Comparison of ENCODE assay signal across 1 cellular context in the genomic region with DNA sequence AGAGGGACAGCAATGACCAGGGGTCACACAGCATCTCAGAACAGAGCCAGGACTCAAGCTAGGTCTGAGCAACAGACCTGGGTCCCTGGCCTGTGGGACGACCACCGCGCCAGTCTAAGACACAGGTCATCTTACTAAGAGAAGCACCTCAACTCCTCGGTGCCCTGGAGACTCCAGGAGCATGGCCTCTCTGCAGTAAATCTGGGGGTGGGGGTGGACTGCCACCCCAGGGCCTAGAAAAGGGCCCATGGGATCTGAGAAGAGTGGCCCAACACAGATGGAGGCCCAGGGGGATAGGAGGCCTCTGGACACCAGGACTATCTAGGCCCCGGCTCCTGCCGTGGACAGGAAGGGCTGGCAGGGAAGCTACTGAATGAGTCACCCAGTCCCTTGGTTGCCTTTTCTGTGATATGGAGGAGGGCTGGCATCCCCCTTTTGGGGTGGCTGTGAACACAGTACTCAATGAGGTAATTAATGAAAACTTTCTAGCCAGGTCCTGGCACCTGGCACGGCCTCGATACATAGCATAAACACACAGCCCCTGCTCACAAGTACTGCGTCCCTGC.
TF ChIP-seq lines count a peak whose summit lies in the region.

No MANE protein-coding gene starts in this region.

TF ChIP-seq in IMR-90, 13 proteins besides CTCF, POLR2A, EP300 and RAD21:
- TF ChIP-seq MAZ (IDR thresholded peaks at IDR 0.05; ENCODE audit: borderline replicate concordance, low read depth, low read length) (no peak), SMC3 (IDR thresholded peaks at IDR 0.05; ENCODE audit: low read depth, low read length) (no peak), NFE2L2 (IDR thresholded peaks at IDR 0.05; ENCODE audit: low read depth, low read length) (no peak)
- TF ChIP-seq, protein P1, sequence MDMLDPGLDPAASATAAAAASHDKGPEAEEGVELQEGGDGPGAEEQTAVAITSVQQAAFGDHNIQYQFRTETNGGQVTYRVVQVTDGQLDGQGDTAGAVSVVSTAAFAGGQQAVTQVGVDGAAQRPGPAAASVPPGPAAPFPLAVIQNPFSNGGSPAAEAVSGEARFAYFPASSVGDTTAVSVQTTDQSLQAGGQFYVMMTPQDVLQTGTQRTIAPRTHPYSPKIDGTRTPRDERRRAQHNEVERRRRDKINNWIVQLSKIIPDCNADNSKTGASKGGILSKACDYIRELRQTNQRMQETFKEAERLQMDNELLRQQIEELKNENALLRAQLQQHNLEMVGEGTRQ (IDR thresholded peaks at IDR 0.05; ENCODE audit: low read depth, low read length) = no peak
